Comparison of ENCODE assay signal across 1 cellular context in genomic region chr9:132663120-132663519, GRCh38.
TF ChIP-seq lines count a peak whose summit lies in the region.

No MANE protein-coding gene starts in this region.

TF ChIP-seq in WTC11, 78 proteins besides CTCF, POLR2A, EP300 and RAD21:
- TF ChIP-seq ZNF416 (CRISPR knock-in tag; IDR thresholded peaks at IDR 0.05) (no peak), GTF2I (CRISPR knock-in tag; conservative IDR thresholded peaks at IDR 0.05) (no peak), RORB (CRISPR knock-in tag; IDR thresholded peaks at IDR 0.05) (no peak), E2F1 (CRISPR knock-in tag; IDR thresholded peaks at IDR 0.05) (no peak), SOX15 (CRISPR knock-in tag; IDR thresholded peaks at IDR 0.05) (no peak), ZNF121 (CRISPR knock-in tag; IDR thresholded peaks at IDR 0.05) (no peak), ZNF423 (CRISPR knock-in tag; IDR thresholded peaks at IDR 0.05) (no peak), NFYB (CRISPR knock-in tag; conservative IDR thresholded peaks at IDR 0.05; ENCODE audit: low read depth) (no peak), ATF1 (CRISPR knock-in tag; IDR thresholded peaks at IDR 0.05) (no peak)
- TF ChIP-seq, protein P1, sequence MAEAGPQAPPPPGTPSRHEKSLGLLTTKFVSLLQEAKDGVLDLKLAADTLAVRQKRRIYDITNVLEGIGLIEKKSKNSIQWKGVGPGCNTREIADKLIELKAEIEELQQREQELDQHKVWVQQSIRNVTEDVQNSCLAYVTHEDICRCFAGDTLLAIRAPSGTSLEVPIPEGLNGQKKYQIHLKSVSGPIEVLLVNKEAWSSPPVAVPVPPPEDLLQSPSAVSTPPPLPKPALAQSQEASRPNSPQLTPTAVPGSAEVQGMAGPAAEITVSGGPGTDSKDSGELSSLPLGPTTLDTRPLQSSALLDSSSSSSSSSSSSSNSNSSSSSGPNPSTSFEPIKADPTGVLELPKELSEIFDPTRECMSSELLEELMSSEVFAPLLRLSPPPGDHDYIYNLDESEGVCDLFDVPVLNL (CRISPR knock-in tag; IDR thresholded peaks at IDR 0.05; ENCODE audit: borderline replicate concordance, low read depth): no peak
- TF ChIP-seq, protein P2, sequence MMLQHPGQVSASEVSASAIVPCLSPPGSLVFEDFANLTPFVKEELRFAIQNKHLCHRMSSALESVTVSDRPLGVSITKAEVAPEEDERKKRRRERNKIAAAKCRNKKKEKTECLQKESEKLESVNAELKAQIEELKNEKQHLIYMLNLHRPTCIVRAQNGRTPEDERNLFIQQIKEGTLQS (CRISPR knock-in tag; conservative IDR thresholded peaks at IDR 0.05): no peak
- TF ChIP-seq, protein P3, sequence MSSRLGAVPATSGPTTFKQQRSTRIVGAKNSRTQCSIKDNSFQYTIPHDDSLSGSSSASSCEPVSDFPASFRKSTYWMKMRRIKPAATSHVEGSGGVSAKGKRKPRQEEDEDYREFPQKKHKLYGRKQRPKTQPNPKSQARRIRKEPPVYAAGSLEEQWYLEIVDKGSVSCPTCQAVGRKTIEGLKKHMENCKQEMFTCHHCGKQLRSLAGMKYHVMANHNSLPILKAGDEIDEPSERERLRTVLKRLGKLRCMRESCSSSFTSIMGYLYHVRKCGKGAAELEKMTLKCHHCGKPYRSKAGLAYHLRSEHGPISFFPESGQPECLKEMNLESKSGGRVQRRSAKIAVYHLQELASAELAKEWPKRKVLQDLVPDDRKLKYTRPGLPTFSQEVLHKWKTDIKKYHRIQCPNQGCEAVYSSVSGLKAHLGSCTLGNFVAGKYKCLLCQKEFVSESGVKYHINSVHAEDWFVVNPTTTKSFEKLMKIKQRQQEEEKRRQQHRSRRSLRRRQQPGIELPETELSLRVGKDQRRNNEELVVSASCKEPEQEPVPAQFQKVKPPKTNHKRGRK (CRISPR knock-in tag; IDR thresholded peaks at IDR 0.05; ENCODE audit: borderline replicate concordance): no peak
- TF ChIP-seq, protein P4, sequence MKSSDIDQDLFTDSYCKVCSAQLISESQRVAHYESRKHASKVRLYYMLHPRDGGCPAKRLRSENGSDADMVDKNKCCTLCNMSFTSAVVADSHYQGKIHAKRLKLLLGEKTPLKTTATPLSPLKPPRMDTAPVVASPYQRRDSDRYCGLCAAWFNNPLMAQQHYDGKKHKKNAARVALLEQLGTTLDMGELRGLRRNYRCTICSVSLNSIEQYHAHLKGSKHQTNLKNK (CRISPR knock-in tag; IDR thresholded peaks at IDR 0.05): no peak
TF ChIP-seq in WTC11: peak in this region for 0.
